ENCODE assay signal across 1 cellular context in the genomic region with DNA sequence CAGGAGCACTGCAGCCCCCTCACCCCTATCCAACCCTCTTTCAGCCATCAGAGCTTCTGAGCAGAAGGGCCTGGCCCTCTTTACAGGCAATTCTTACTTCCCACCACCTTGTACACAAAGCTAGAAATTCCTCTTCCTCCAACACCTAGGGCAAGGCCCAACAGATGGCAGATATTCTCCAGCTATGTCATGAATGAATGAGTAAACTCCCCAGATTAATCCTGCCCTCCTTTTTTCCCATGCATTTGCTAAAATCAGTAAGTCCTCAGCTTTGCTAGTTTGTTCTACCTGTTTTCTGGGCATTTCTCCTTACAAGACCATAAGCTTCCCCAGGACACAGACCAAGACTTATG.
TF ChIP-seq lines count a peak whose summit lies in the region.

No MANE protein-coding gene starts in this region.

TF ChIP-seq in H1, 55 proteins besides CTCF, POLR2A, EP300 and RAD21 (continued from another document):
- TF ChIP-seq, protein P1, sequence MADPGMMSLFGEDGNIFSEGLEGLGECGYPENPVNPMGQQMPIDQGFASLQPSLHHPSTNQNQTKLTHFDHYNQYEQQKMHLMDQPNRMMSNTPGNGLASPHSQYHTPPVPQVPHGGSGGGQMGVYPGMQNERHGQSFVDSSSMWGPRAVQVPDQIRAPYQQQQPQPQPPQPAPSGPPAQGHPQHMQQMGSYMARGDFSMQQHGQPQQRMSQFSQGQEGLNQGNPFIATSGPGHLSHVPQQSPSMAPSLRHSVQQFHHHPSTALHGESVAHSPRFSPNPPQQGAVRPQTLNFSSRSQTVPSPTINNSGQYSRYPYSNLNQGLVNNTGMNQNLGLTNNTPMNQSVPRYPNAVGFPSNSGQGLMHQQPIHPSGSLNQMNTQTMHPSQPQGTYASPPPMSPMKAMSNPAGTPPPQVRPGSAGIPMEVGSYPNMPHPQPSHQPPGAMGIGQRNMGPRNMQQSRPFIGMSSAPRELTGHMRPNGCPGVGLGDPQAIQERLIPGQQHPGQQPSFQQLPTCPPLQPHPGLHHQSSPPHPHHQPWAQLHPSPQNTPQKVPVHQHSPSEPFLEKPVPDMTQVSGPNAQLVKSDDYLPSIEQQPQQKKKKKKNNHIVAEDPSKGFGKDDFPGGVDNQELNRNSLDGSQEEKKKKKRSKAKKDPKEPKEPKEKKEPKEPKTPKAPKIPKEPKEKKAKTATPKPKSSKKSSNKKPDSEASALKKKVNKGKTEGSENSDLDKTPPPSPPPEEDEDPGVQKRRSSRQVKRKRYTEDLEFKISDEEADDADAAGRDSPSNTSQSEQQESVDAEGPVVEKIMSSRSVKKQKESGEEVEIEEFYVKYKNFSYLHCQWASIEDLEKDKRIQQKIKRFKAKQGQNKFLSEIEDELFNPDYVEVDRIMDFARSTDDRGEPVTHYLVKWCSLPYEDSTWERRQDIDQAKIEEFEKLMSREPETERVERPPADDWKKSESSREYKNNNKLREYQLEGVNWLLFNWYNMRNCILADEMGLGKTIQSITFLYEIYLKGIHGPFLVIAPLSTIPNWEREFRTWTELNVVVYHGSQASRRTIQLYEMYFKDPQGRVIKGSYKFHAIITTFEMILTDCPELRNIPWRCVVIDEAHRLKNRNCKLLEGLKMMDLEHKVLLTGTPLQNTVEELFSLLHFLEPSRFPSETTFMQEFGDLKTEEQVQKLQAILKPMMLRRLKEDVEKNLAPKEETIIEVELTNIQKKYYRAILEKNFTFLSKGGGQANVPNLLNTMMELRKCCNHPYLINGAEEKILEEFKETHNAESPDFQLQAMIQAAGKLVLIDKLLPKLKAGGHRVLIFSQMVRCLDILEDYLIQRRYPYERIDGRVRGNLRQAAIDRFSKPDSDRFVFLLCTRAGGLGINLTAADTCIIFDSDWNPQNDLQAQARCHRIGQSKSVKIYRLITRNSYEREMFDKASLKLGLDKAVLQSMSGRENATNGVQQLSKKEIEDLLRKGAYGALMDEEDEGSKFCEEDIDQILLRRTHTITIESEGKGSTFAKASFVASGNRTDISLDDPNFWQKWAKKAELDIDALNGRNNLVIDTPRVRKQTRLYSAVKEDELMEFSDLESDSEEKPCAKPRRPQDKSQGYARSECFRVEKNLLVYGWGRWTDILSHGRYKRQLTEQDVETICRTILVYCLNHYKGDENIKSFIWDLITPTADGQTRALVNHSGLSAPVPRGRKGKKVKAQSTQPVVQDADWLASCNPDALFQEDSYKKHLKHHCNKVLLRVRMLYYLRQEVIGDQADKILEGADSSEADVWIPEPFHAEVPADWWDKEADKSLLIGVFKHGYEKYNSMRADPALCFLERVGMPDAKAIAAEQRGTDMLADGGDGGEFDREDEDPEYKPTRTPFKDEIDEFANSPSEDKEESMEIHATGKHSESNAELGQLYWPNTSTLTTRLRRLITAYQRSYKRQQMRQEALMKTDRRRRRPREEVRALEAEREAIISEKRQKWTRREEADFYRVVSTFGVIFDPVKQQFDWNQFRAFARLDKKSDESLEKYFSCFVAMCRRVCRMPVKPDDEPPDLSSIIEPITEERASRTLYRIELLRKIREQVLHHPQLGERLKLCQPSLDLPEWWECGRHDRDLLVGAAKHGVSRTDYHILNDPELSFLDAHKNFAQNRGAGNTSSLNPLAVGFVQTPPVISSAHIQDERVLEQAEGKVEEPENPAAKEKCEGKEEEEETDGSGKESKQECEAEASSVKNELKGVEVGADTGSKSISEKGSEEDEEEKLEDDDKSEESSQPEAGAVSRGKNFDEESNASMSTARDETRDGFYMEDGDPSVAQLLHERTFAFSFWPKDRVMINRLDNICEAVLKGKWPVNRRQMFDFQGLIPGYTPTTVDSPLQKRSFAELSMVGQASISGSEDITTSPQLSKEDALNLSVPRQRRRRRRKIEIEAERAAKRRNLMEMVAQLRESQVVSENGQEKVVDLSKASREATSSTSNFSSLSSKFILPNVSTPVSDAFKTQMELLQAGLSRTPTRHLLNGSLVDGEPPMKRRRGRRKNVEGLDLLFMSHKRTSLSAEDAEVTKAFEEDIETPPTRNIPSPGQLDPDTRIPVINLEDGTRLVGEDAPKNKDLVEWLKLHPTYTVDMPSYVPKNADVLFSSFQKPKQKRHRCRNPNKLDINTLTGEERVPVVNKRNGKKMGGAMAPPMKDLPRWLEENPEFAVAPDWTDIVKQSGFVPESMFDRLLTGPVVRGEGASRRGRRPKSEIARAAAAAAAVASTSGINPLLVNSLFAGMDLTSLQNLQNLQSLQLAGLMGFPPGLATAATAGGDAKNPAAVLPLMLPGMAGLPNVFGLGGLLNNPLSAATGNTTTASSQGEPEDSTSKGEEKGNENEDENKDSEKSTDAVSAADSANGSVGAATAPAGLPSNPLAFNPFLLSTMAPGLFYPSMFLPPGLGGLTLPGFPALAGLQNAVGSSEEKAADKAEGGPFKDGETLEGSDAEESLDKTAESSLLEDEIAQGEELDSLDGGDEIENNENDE (IDR thresholded peaks at IDR 0.05; ENCODE audit: insufficient replicate concordance, low read length), result no peak
- TF ChIP-seq ZNF274 (IDR thresholded peaks at IDR 0.05; ENCODE audit: borderline replicate concordance, extremely low read depth, low read length) (no peak), POU5F1 (IDR thresholded peaks at IDR 0.05; ENCODE audit: low read depth, low read length) (no peak), GTF2F1 (IDR thresholded peaks at IDR 0.05; ENCODE audit: borderline replicate concordance, low read depth, low read length) (no peak), POLR2AphosphoS5 (IDR thresholded peaks at IDR 0.05; ENCODE audit: low read depth, low read length) (no peak), BACH1 (IDR thresholded peaks at IDR 0.05; ENCODE audit: low read length) (no peak), CHD1 (IDR thresholded peaks at IDR 0.05; ENCODE audit: low read depth, low read length) (no peak), RNF2 (IDR thresholded peaks at IDR 0.05; ENCODE audit: borderline replicate concordance, low read depth, low read length, missing control alignments, poor library complexity, severe bottlenecking) (no peak), ASH2L (IDR thresholded peaks at IDR 0.05; ENCODE audit: low read length) (no peak)
